In the genomic region with DNA sequence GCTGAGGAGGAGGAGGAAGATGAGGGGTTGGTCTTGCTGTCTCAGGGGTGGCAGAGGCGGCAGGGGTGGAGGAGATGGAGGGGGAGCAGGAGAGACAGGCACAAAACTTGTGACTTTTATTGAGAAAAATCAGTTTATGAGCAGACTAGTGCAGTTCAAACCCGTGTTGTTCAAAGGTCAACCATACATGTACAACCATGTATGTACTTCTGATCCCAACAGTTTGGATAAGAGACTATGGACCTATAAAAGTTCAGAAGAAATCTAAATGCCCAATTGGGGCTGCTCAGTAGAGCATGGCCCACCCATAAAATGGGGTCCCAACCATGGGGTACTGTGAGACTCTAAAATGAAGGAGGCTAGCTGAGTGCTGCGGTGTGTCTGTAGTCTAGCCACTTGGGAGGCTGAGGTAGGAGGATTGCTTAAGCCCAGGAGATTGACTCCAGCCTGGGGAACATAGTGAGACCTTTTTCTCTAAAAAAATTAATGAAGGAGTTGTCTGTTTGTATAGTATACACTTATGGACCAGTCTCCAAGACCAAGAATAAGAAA, we compare ENCODE assay signal across 27 cellular contexts. TPM values are rescaled to one million over a fixed set of nuclear protein-coding genes. Genes with fewer than 3 reads are reported as not detected.
"Had no signal": no experiment of that assay in that cellular context is flagged by ENCODE, and none has a peak within 500 bp of the region (broad histone marks: within the 10 kb centered on the region; RNA-seq: fewer than 3 reads in every experiment).

No MANE protein-coding gene starts in this region.

- ATAC-seq: activated CD8-positive, alpha-beta memory T cell treated with anti-CD3 and anti-CD28 coated beads, Interleukin-2, amount 10 ng/mL, durations not matched to agents 7 days and 5 days; K562; PC-3; T-helper 17 cell had no signal

- DNase-seq: activated B cell treated with CpG ODN at 0.5 μM for 24 hours; activated CD4-positive, alpha-beta T cell treated with anti-CD3 and anti-CD28 coated beads for 1 hour; activated CD4-positive, alpha-beta T cell treated with anti-CD3 and anti-CD28 coated beads, Interleukin-2, amount 10 ng/mL, durations not matched to agents 24 days and 14 days; activated CD4-positive, alpha-beta T cell treated with anti-CD3 and anti-CD28 coated beads, Interleukin-2, amount 50 U/mL, for 48 hours; activated CD8-positive, alpha-beta memory T cell treated with anti-CD3 and anti-CD28 coated beads, Interleukin-2, amount 10 ng/mL, durations not matched to agents 7 days and 5 days; activated effector memory CD4-positive, alpha-beta T cell treated with Interleukin-2 at 50 U/mL for 16 hours; activated naive CD4-positive, alpha-beta T cell; activated T-cell treated with anti-CD3 and anti-CD28 coated beads, Interleukin-2, amount 50 U/mL, for 24 hours; amygdala; Karpas-422; MM.1S; NCI-H1105; NCI-H1436; NCI-H1694 treated with DMSO at 0.1 percent for 48 hours; NCI-H2029 treated with DMSO at 0.1 percent for 48 hours; NCI-H510A treated with DMSO at 0.1 percent for 48 hours; NCI-H69; PC-3; SIG-M5; T-helper 17 cell; T-helper 9 cell had no signal

- H3K9me3 Mint-ChIP-seq: activated B cell treated with CpG ODN at 0.5 μM for 24 hours; activated CD4-positive, alpha-beta T cell treated with anti-CD3 and anti-CD28 coated beads, Interleukin-2, amount 10 ng/mL, durations not matched to agents 24 days and 14 days; activated naive CD4-positive, alpha-beta T cell treated with anti-CD3 and anti-CD28 coated beads, Interleukin-2, amount 50 U/mL, for 24 hours; activated T-cell treated with anti-CD3 and anti-CD28 coated beads, Interleukin-2, amount 50 U/mL, for 24 hours; activated T-helper 1 cell treated with anti-CD3 and anti-CD28 coated beads, Interleukin-12 subunit alpha, Interleukin-12 subunit beta, Interleukin-2, Interleukin-4 antibody, amounts not matched to agents 30 ng/mL and 10 ng/mL and 1 ng/mL, durations not matched to agents 14 hours and 24 hours and 36 hours had no signal

- H3K27ac Mint-ChIP-seq: activated B cell treated with CpG ODN at 0.5 μM for 24 hours; activated CD4-positive, alpha-beta T cell treated with anti-CD3 and anti-CD28 coated beads, Interleukin-2, amount 10 ng/mL, durations not matched to agents 24 days and 14 days; activated CD8-positive, alpha-beta memory T cell treated with anti-CD3 and anti-CD28 coated beads, Interleukin-2, amount 10 ng/mL, durations not matched to agents 7 days and 5 days; activated naive CD4-positive, alpha-beta T cell treated with anti-CD3 and anti-CD28 coated beads, Interleukin-2, amount 50 U/mL, for 24 hours; activated T-cell treated with anti-CD3 and anti-CD28 coated beads, Interleukin-2, amount 50 U/mL, for 24 hours; activated T-helper 1 cell treated with anti-CD3 and anti-CD28 coated beads, Interleukin-12 subunit alpha, Interleukin-12 subunit beta, Interleukin-2, Interleukin-4 antibody, amounts not matched to agents 30 ng/mL and 10 ng/mL and 1 ng/mL, durations not matched to agents 14 hours and 24 hours and 36 hours; T-helper 17 cell had no signal

- H3K27me3 Mint-ChIP-seq: brain had no signal

- H3K36me3 Mint-ChIP-seq: activated CD8-positive, alpha-beta memory T cell treated with anti-CD3 and anti-CD28 coated beads, Interleukin-2, amount 10 ng/mL, durations not matched to agents 7 days and 5 days; activated naive CD4-positive, alpha-beta T cell treated with anti-CD3 and anti-CD28 coated beads, Interleukin-2, amount 50 U/mL, for 24 hours; brain had no signal

- FAIRE-seq: astrocyte, K562, RCC 7860 had no signal

- H3K4me3 Mint-ChIP-seq: activated B cell treated with CpG ODN at 0.5 μM for 24 hours; activated CD4-positive, alpha-beta T cell treated with anti-CD3 and anti-CD28 coated beads, Interleukin-2, amount 10 ng/mL, durations not matched to agents 24 days and 14 days; activated CD8-positive, alpha-beta memory T cell treated with anti-CD3 and anti-CD28 coated beads, Interleukin-2, amount 10 ng/mL, durations not matched to agents 7 days and 5 days; activated naive CD4-positive, alpha-beta T cell treated with anti-CD3 and anti-CD28 coated beads, Interleukin-2, amount 50 U/mL, for 24 hours; activated T-cell treated with anti-CD3 and anti-CD28 coated beads, Interleukin-2, amount 50 U/mL, for 24 hours; activated T-helper 1 cell treated with anti-CD3 and anti-CD28 coated beads, Interleukin-12 subunit alpha, Interleukin-12 subunit beta, Interleukin-2, Interleukin-4 antibody, amounts not matched to agents 30 ng/mL and 10 ng/mL and 1 ng/mL, durations not matched to agents 14 hours and 24 hours and 36 hours; brain; T-helper 17 cell had no signal

- H3K4me3 ChIP-seq: K562 had no signal

- H3K4me1 Mint-ChIP-seq: activated CD4-positive, alpha-beta T cell treated with anti-CD3 and anti-CD28 coated beads, Interleukin-2, amount 10 ng/mL, durations not matched to agents 24 days and 14 days; activated CD8-positive, alpha-beta memory T cell treated with anti-CD3 and anti-CD28 coated beads, Interleukin-2, amount 10 ng/mL, durations not matched to agents 7 days and 5 days; activated naive CD4-positive, alpha-beta T cell treated with anti-CD3 and anti-CD28 coated beads, Interleukin-2, amount 50 U/mL, for 24 hours; brain; T-helper 17 cell had no signal

RNA-seq across cellular contexts. Expression of gene SLC22A7, which starts 7.6 kb away (rescaled TPM):
- total RNA-seq: activated B cell treated with CpG ODN at 0.5 μM for 24 hours; activated CD4-positive, alpha-beta T cell treated with anti-CD3 and anti-CD28 coated beads, Interleukin-2, amount 10 ng/mL, durations not matched to agents 24 days and 14 days; activated CD8-positive, alpha-beta memory T cell treated with anti-CD3 and anti-CD28 coated beads, Interleukin-2, amount 10 ng/mL, durations not matched to agents 7 days and 5 days; activated T-helper 1 cell treated with anti-CD3 and anti-CD28 coated beads, Interleukin-12 subunit alpha, Interleukin-12 subunit beta, Interleukin-2, Interleukin-4 antibody, amounts not matched to agents 30 ng/mL and 10 ng/mL and 1 ng/mL, durations not matched to agents 14 hours and 24 hours and 36 hours; astrocyte; K562; PC-3; T-helper 17 cell had no signal
- polyA plus RNA-seq: K562 had no signal

RNA-seq across cellular contexts. Expression of gene CRIP3, which starts 18.2 kb away (rescaled TPM):
- total RNA-seq: activated T-helper 1 cell treated with anti-CD3 and anti-CD28 coated beads, Interleukin-12 subunit alpha, Interleukin-12 subunit beta, Interleukin-2, Interleukin-4 antibody, amounts not matched to agents 30 ng/mL and 10 ng/mL and 1 ng/mL, durations not matched to agents 14 hours and 24 hours and 36 hours; astrocyte had no signal

RNA-seq across cellular contexts. Expression of gene TTBK1, which starts 47.1 kb away (rescaled TPM):
- total RNA-seq: K562, PC-3 had no signal
- polyA plus RNA-seq: K562 had no signal
